Comparison of ENCODE assay signal across 2 cellular contexts in the genomic region with DNA sequence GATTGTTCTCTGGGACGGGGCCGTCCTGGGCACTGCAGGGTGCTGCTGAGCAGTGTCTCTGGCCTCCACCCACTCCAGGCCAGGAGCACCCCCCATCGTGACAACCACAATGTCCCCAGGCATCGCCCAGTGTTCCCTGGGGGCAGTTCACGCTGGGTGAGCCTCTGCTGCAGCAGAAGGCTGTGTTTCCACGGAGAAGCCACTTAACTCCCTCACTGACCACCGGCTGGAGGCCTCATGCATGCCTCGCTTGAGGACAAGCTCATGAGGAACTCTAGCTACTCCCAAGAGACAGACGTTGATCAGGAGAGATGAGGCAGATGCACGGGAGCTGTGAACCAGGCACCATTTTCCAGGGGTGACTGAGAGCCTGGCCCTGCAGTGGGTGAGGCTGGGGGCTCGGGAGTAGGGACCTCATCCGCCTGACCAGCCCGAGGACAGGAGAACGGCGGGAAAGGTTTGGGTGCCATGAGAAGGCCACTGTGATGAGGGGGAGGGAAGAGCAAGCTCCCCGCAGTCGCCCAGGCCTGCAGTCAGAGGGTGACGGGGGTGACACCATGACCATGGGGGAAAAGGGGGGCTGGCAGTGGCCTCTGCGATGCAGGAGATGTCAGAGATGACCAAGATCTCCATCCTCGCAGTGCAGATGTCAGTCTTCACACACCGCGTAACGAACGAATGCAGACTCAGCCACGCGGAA.
TF ChIP-seq lines count a peak whose summit lies in the region.

No MANE protein-coding gene starts in this region.

TF ChIP-seq in Ishikawa, 13 proteins besides CTCF, POLR2A, EP300 and RAD21:
- TF ChIP-seq, protein P1, sequence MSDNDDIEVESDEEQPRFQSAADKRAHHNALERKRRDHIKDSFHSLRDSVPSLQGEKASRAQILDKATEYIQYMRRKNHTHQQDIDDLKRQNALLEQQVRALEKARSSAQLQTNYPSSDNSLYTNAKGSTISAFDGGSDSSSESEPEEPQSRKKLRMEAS (IDR thresholded peaks at IDR 0.05): 0 out of 2 replicates have a peak, but pooled peaks have one; percentile 24
- no peak for TF ChIP-seq NFIC (IDR thresholded peaks at IDR 0.05)

TF ChIP-seq in H1, 55 proteins besides CTCF, POLR2A, EP300 and RAD21:
- TF ChIP-seq MAFK (IDR thresholded peaks at IDR 0.05; ENCODE audit: low read depth, low read length): no peak
- TF ChIP-seq TAF7 (optimal IDR thresholded peaks at IDR 0.05; ENCODE audit: borderline replicate concordance, low read depth, low read length): no peak
- TF ChIP-seq NRF1 (IDR thresholded peaks at IDR 0.05; ENCODE audit: low read depth, low read length): no peak
- no peak for TF ChIP-seq PHF8 (conservative IDR thresholded peaks at IDR 0.05; ENCODE audit: low read depth, low read length)
- TF ChIP-seq SP4 (IDR thresholded peaks at IDR 0.05; ENCODE audit: low read length): no peak
- TF ChIP-seq SP1 (IDR thresholded peaks at IDR 0.05; ENCODE audit: low read depth, low read length): no peak
- TF ChIP-seq JUND (IDR thresholded peaks at IDR 0.05; ENCODE audit: low read length): no peak
